Comparison of ENCODE assay signal across 1 cellular context in the genomic region with DNA sequence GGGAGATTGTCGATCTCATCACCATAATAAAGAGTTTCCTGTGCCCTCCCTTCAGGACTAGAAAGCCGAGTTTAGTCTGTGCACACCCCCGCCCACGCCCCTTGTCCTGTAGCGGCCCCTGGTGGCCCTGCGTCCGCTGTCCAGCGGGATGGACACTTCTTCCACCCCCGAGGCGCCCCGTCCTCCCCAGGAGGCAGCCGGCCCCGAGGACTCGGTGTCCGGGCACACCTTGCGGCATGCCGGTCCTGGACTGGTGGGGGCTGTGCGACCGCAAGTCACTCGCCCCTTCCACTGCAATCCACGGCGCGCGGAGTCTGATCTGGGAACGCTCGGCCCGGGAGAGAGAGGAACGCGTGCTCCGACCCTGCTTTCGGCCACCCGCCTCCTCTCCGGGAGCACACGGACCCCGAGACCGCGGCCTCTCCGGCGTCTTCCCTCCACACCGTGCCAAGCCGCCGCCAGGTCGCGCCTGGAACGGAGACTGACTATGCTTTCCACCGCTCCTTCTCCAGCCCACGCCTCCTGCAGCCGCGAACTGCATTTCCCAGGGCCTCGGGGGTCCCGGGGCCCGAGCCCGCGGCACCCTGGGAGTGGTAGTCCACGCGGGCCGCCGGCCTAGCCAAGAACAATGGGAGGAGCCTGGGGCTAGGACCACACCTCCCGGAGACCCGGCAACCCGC.
TF ChIP-seq lines count a peak whose summit lies in the region.

No MANE protein-coding gene starts in this region.

TF ChIP-seq in Ishikawa, 13 proteins besides CTCF, POLR2A, EP300 and RAD21 (continued from another document):
- TF ChIP-seq, protein P1, sequence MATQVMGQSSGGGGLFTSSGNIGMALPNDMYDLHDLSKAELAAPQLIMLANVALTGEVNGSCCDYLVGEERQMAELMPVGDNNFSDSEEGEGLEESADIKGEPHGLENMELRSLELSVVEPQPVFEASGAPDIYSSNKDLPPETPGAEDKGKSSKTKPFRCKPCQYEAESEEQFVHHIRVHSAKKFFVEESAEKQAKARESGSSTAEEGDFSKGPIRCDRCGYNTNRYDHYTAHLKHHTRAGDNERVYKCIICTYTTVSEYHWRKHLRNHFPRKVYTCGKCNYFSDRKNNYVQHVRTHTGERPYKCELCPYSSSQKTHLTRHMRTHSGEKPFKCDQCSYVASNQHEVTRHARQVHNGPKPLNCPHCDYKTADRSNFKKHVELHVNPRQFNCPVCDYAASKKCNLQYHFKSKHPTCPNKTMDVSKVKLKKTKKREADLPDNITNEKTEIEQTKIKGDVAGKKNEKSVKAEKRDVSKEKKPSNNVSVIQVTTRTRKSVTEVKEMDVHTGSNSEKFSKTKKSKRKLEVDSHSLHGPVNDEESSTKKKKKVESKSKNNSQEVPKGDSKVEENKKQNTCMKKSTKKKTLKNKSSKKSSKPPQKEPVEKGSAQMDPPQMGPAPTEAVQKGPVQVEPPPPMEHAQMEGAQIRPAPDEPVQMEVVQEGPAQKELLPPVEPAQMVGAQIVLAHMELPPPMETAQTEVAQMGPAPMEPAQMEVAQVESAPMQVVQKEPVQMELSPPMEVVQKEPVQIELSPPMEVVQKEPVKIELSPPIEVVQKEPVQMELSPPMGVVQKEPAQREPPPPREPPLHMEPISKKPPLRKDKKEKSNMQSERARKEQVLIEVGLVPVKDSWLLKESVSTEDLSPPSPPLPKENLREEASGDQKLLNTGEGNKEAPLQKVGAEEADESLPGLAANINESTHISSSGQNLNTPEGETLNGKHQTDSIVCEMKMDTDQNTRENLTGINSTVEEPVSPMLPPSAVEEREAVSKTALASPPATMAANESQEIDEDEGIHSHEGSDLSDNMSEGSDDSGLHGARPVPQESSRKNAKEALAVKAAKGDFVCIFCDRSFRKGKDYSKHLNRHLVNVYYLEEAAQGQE (IDR thresholded peaks at IDR 0.05; ENCODE audit: low read depth) = peak; percentile 20; the same call in 1 of the 2 replicates
